1 cellular context compared by ENCODE assay signal in genomic region chr14:103099081-103099732, GRCh38.
A peak's percentile ranks its signal among the peaks of the same experiment; 100 is the strongest.
TF ChIP-seq lines count a peak whose summit lies in the region.

No MANE protein-coding gene starts in this region.

TF ChIP-seq in WTC11, 78 proteins besides CTCF, POLR2A, EP300 and RAD21 (continued from another document):
- peak; percentile 65; the same call in 1 of the 2 replicates for TF ChIP-seq PRDM15 (CRISPR knock-in tag; IDR thresholded peaks at IDR 0.05)
- TF ChIP-seq FOXK1 (CRISPR knock-in tag; IDR thresholded peaks at IDR 0.05), result no peak
- TF ChIP-seq MXD4 (CRISPR knock-in tag; IDR thresholded peaks at IDR 0.05; ENCODE audit: borderline replicate concordance), result no peak
- peak; percentile 67 for TF ChIP-seq GABPB1 (CRISPR knock-in tag; IDR thresholded peaks at IDR 0.05)
